20 cellular contexts compared by ENCODE assay signal in genomic region chr3:113353678-113354077, GRCh38.
A peak's percentile ranks its signal among the peaks of the same experiment; 100 is the strongest.
DNase-seq lines count a peak whose midpoint lies in the region; ATAC-seq, FAIRE-seq and TF ChIP-seq lines count a peak whose summit lies in the region.
"Had no signal": no experiment of that assay in that cellular context is flagged by ENCODE, and none has a peak within 500 bp of the region (broad histone marks: within the 10 kb centered on the region; RNA-seq: fewer than 3 reads in every experiment).

No MANE protein-coding gene starts in this region.

- H3K9me3 ChIP-seq in pancreas, result no peaks in the 10 kb centered on the region
- H3K9me3 ChIP-seq: A549, Caco-2 had no signal

- intact Hi-C loops in activated CD4-positive, alpha-beta T cell treated with anti-CD3 and anti-CD28 coated beads, Interleukin-2, amount 10 ng/mL, durations not matched to agents 24 days and 14 days (cut with micrococcal nuclease), result no loop called here
- intact Hi-C loops in pancreas (cut with DNase I), result no loop called here

- H3K4me3 ChIP-seq in pancreas, result no peak overlapping the region
- H3K4me3 ChIP-seq: A549; BLaER1 treated with 17β-estradiol and CSF1 and Interleukin-3, amounts not matched to agents 10 nM and 100 nM had no signal

- H3K36me3 ChIP-seq in pancreas, result no peaks in the 10 kb centered on the region
- H3K36me3 ChIP-seq: BLaER1 treated with 17β-estradiol and CSF1 and Interleukin-3, amounts not matched to agents 10 nM and 100 nM had no signal

- no peak for TF ChIP-seq CTCF in pancreas (IDR thresholded peaks at IDR 0.05)

- no peak for TF ChIP-seq POLR2A in GM12891 (IDR thresholded peaks at IDR 0.05; ENCODE audit: low read depth, low read length)

- no peak overlapping the region for H3K4me3 Mint-ChIP-seq in activated CD4-positive, alpha-beta T cell treated with anti-CD3 and anti-CD28 coated beads, Interleukin-2, amount 10 ng/mL, durations not matched to agents 24 days and 14 days
- H3K4me3 Mint-ChIP-seq: B cell; CD4-positive, alpha-beta T cell; CD8-positive, alpha-beta T cell had no signal

- no peak overlapping the region for H3K27ac Mint-ChIP-seq in activated CD4-positive, alpha-beta T cell treated with anti-CD3 and anti-CD28 coated beads, Interleukin-2, amount 10 ng/mL, durations not matched to agents 24 days and 14 days
- H3K27ac Mint-ChIP-seq: B cell; CD4-positive, alpha-beta T cell; CD8-positive, alpha-beta T cell had no signal

- peaks cover 5% of the 10 kb centered on the region for H3K9me3 Mint-ChIP-seq in activated CD4-positive, alpha-beta T cell treated with anti-CD3 and anti-CD28 coated beads, Interleukin-2, amount 10 ng/mL, durations not matched to agents 24 days and 14 days
- H3K9me3 Mint-ChIP-seq: CD4-positive, alpha-beta T cell had no signal

- H3K4me1 ChIP-seq in pancreas, result no peaks in the 10 kb centered on the region
- H3K4me1 ChIP-seq: Caco-2 had no signal

- H3K4me1 Mint-ChIP-seq in activated CD4-positive, alpha-beta T cell treated with anti-CD3 and anti-CD28 coated beads, Interleukin-2, amount 10 ng/mL, durations not matched to agents 24 days and 14 days, result no peaks in the 10 kb centered on the region
- H3K4me1 Mint-ChIP-seq: B cell had no signal

- no peaks in the 10 kb centered on the region for H3K27me3 Mint-ChIP-seq in activated CD4-positive, alpha-beta T cell treated with anti-CD3 and anti-CD28 coated beads, Interleukin-2, amount 10 ng/mL, durations not matched to agents 24 days and 14 days
- H3K27me3 Mint-ChIP-seq: B cell; CD4-positive, alpha-beta T cell had no signal

- H3K36me3 Mint-ChIP-seq in activated CD4-positive, alpha-beta T cell treated with anti-CD3 and anti-CD28 coated beads, Interleukin-2, amount 10 ng/mL, durations not matched to agents 24 days and 14 days (ENCODE audit: low read depth), result no peaks in the 10 kb centered on the region

- peak; percentile 42 for DNase-seq in activated CD4-positive, alpha-beta T cell treated with anti-CD3 and anti-CD28 coated beads, Interleukin-2, amount 10 ng/mL, durations not matched to agents 24 days and 14 days
- DNase-seq in activated CD4-positive, alpha-beta T cell treated with anti-CD3 and anti-CD28 coated beads, Interleukin-2, amount 50 U/mL, for 48 hours, result no peak
- no peak for DNase-seq in pancreas
- no peak for DNase-seq in SHP77 treated with DMSO at 0.1 percent for 48 hours (lab: John Stamatoyannopoulos, UW)
- DNase-seq in GM12891 (ENCODE audit: insufficient read length, low spot score), result no peak
- DNase-seq: AML-193; Caco-2; CD4-positive, alpha-beta T cell; CD8-positive, alpha-beta T cell; DMS79 treated with DMSO at 0.1 percent for 48 hours; GF-D8 had no signal

- H3K27me3 ChIP-seq in pancreas, result no peaks in the 10 kb centered on the region
- H3K27me3 ChIP-seq: BLaER1 treated with 17β-estradiol and CSF1 and Interleukin-3, amounts not matched to agents 10 nM and 100 nM had no signal

- peak in 3 of 4 donors; percentile 64 to 86 (median 66) for ATAC-seq in pancreas
- ATAC-seq: CD8-positive, alpha-beta T cell had no signal

- 20 to 25% methylated on average over 1 of the region's 1 CpG for WGBS in pancreas, 2 donors

- H3K27ac ChIP-seq in pancreas, result no peak overlapping the region
- H3K27ac ChIP-seq: 22Rv1; BLaER1 treated with 17β-estradiol and CSF1 and Interleukin-3, amounts not matched to agents 10 nM and 100 nM; C4-2B had no signal

- FAIRE-seq in pancreas (lab: Jason Lieb, UNC) (no peak), GM12891 (lab: Jason Lieb, UNC) (no peak)
- FAIRE-seq: A549, D721Med, G401.6, GM12892, GM18507 had no signal

TF ChIP-seq in GM12891, 5 proteins besides CTCF, POLR2A, EP300 and RAD21:
- TF ChIP-seq TAF1 (IDR thresholded peaks at IDR 0.05; ENCODE audit: low read depth, low read length) (no peak), POU2F2 (IDR thresholded peaks at IDR 0.05; ENCODE audit: low read depth, low read length) (no peak), SPI1 (IDR thresholded peaks at IDR 0.05; ENCODE audit: low read depth, low read length) (no peak), PAX5 (IDR thresholded peaks at IDR 0.05; ENCODE audit: insufficient read depth, low read length, severe bottlenecking) (no peak), POLR2AphosphoS5 (IDR thresholded peaks at IDR 0.05; ENCODE audit: low read depth, low read length) (no peak)
